Comparison of ENCODE assay signal across 8 cellular contexts in genomic region chr10:80205478-80206276, GRCh38. TPM values are rescaled to one million over a fixed set of nuclear protein-coding genes. Genes with fewer than 3 reads are reported as not detected.
DNase-seq lines count a peak whose midpoint lies in the region; TF ChIP-seq lines count a peak whose summit lies in the region.

TSS of gene ANXA11 (minus strand) at chr10:80205537. CDS start at chr10:80172861, 32,676 bp downstream.

- H3K36me3 ChIP-seq in SK-N-MC (ENCODE audit: insufficient read depth, low read length), result no peaks in the 10 kb centered on the region

- H3K27me3 Mint-ChIP-seq in glutamatergic neuron (ENCODE audit: unreplicated experiment) (peaks cover 4% of the 10 kb centered on the region), type B pancreatic cell (peaks cover 3% of the 10 kb centered on the region)

- H3K27ac Mint-ChIP-seq in glutamatergic neuron (ENCODE audit: unreplicated experiment) (no peak within 1 kb of the TSS), type B pancreatic cell (peak within 1 kb of the TSS; percentile 100)

- H3K9ac ChIP-seq in SK-N-MC (ENCODE audit: insufficient read length), result peak within 1 kb of the TSS; percentile 69

- H3K36me3 Mint-ChIP-seq in glutamatergic neuron (ENCODE audit: unreplicated experiment), result peaks cover 5% of the 10 kb centered on the region
- peaks cover 10% of the 10 kb centered on the region for H3K36me3 Mint-ChIP-seq in type B pancreatic cell

- no peaks in the 10 kb centered on the region for H3K9me3 ChIP-seq in SK-N-MC (ENCODE audit: low read depth, low read length)

- TF ChIP-seq CTCF in glutamatergic neuron (IDR thresholded peaks at IDR 0.05; ENCODE audit: partially characterized antibody, unreplicated experiment) (no peak), type B pancreatic cell (conservative IDR thresholded peaks at IDR 0.05) (no peak)

- peaks cover 9% of the 10 kb centered on the region for H3K9me3 Mint-ChIP-seq in glutamatergic neuron (ENCODE audit: unreplicated experiment)
- no peaks in the 10 kb centered on the region for H3K9me3 Mint-ChIP-seq in type B pancreatic cell

- in situ Hi-C loops in G401 (cut with HindIII; ENCODE audit: low sequenced_read_pairs), result no loop called here

- H3K4me3 Mint-ChIP-seq in glutamatergic neuron (ENCODE audit: unreplicated experiment) (peak within 1 kb of the TSS; percentile 64), type B pancreatic cell (peak within 1 kb of the TSS; percentile 97)

- peak within 1 kb of the TSS; percentile 50 for H3K27ac ChIP-seq in SK-N-MC

- DNase-seq in G401 (ENCODE audit: low spot score), result peak; percentile 76
- peak; percentile 29 for DNase-seq in H4 (ENCODE audit: low spot score)
- DNase-seq in LoVo (ENCODE audit: low spot score), result peak; percentile 90
- no peak for DNase-seq in SK-N-MC (ENCODE audit: low read depth, low spot score)
- peak; percentile 86 for DNase-seq in activated naive CD4-positive, alpha-beta T cell treated with anti-CD3 and anti-CD28 coated beads, Interleukin-2, amount 50 U/mL, for 16 hours
- DNase-seq in glutamatergic neuron, result peak; percentile 65
- peak in 7 of 10 donors; percentile 44 to 94 (median 66) for DNase-seq in posterior cingulate gyrus
- peak; percentile 81 for DNase-seq in type B pancreatic cell (ENCODE audit: extremely low spot score, unreplicated experiment)

- peak within 1 kb of the TSS; percentile 82 for H3K4me3 ChIP-seq in SK-N-MC

- H3K4me1 Mint-ChIP-seq in glutamatergic neuron (ENCODE audit: low read depth, unreplicated experiment) (peaks cover 9% of the 10 kb centered on the region), type B pancreatic cell (ENCODE audit: unreplicated experiment) (peaks cover 38% of the 10 kb centered on the region)

- intact Hi-C loops in posterior cingulate gyrus (cut with DNase I), result no loop called here

RNA-seq across cellular contexts. Expression of gene ANXA11, which starts in this region (rescaled TPM):
- 99.7 and 111 TPM in 2 replicates for total RNA-seq in G401 (2014; rRNA removed; shearing (Covaris generic))
- 51.6 and 65.3 TPM in 2 replicates for total RNA-seq in H4 (2014; rRNA removed; shearing (Covaris generic))
- 2.3 TPM for total RNA-seq in glutamatergic neuron (ENCODE audit: unreplicated experiment)
- 122 and 248 TPM in 2 replicates for total RNA-seq in type B pancreatic cell (ENCODE audit: low replicate concordance)

Comparison
In these comparisons a context has a peak if more than half of its experiments do, and no peak if none do; other contexts are left out.
1. RNA of gene ANXA11 (total RNA-seq): 122 to 248 TPM in type B pancreatic cell, 99.7 to 111 TPM in G401 and 51.6 to 65.3 TPM in H4; 2.3 TPM in glutamatergic neuron (single experiment); every median in the first group is over 10 times any median in the second.